ENCODE assay signal across 15 cellular contexts in the genomic region with DNA sequence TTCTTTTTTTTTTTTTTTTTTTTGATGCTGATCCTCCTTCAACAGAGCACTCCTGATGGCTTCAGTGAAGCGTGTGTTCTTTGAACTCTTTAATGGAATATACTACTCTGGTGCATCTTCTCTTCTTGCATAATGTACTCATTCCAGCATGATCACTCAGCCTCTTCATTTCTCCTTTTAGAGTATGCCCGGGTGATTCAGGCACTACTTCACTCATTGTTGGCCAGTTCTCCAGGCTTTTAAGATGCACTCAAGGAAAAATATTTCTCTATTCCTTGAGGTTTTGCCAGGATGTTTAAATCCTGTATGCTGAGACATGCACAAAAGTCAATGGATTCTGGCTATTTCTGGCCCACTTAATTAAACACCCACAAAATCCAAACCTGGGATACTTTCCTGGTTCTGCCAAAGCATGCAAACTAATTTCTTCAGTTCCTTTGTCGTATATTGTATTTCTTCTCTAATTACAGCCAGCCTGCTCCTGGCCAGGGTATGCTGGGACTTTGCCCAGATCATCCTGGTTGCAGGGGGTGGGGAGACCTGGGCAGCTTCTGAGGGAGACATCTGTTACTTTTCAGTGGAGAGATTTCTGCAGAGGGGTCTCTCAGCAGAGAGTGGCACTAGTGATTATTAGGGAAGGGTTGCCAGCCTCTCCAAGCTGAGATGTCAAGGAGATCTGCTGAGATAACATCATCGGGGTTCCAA.
DNase-seq lines count a peak whose midpoint lies in the region; ATAC-seq, FAIRE-seq and TF ChIP-seq lines count a peak whose summit lies in the region.
"Had no signal": no experiment of that assay in that cellular context is flagged by ENCODE, and none has a peak within 500 bp of the region (broad histone marks: within the 10 kb centered on the region; RNA-seq: fewer than 3 reads in every experiment).

No MANE protein-coding gene starts in this region.

- intact Hi-C loops in vagina (cut with DNase I) = no loop called here

- TF ChIP-seq CTCF in epithelial cell of proximal tubule (conservative IDR thresholded peaks at IDR 0.05; ENCODE audit: low read depth, low read length) (no peak), nephron progenitor cell (IDR thresholded peaks at IDR 0.05) (no peak), vagina (IDR thresholded peaks at IDR 0.05) (no peak), D721Med (IDR thresholded peaks at IDR 0.05; ENCODE audit: insufficient read depth, missing control alignments) (no peak)

- DNase-seq in EL (peak; percentile 85), NCI-H446 treated with DMSO at 0.1 percent for 48 hours (lab: John Stamatoyannopoulos, UW) (peak; percentile 62), epithelial cell of proximal tubule (ENCODE audit: low read depth) (peak; percentile 4), nephron progenitor cell (no peak), vagina (ENCODE audit: extremely low spot score in 2 of 2) (no peak), D721Med (ENCODE audit: insufficient read length, low spot score) (no peak)
- DNase-seq: CD4-positive, alpha-beta memory T cell; cortex of kidney; naive B cell; NCI-H1694; right cardiac atrium; stimulated activated naive CD8-positive, alpha-beta T cell treated with anti-CD3 and anti-CD28 coated beads, Interleukin-15, amount 100 ng/mL, for 72 hours had no signal

- ATAC-seq in GM19328 (IDR thresholded peaks at IDR 0.05; ENCODE audit: unreplicated experiment) = no peak
- ATAC-seq in GM18870 (IDR thresholded peaks at IDR 0.05; ENCODE audit: unreplicated experiment) = no peak
- ATAC-seq: activated naive CD4-positive, alpha-beta T cell treated with anti-CD3 and anti-CD28 coated beads, Interleukin-2, amount 50 U/mL, for 72 hours; right cardiac atrium; stimulated activated naive CD8-positive, alpha-beta T cell treated with anti-CD3 and anti-CD28 coated beads, Interleukin-15, amount 100 ng/mL, for 72 hours had no signal

- TF ChIP-seq POLR2A in vagina (IDR thresholded peaks at IDR 0.05) = no peak

- H3K27me3 ChIP-seq in vagina = no peaks in the 10 kb centered on the region

- peaks cover 8% of the 10 kb centered on the region for H3K9me3 Mint-ChIP-seq in nephron progenitor cell

- H3K4me1 Mint-ChIP-seq in nephron progenitor cell = peaks cover 6% of the 10 kb centered on the region
- H3K4me1 Mint-ChIP-seq: CD4-positive, alpha-beta memory T cell; stimulated activated naive CD8-positive, alpha-beta T cell treated with anti-CD3 and anti-CD28 coated beads, Interleukin-15, amount 100 ng/mL, for 72 hours had no signal

- H3K9me3 ChIP-seq in vagina = no peaks in the 10 kb centered on the region

- no peaks in the 10 kb centered on the region for H3K36me3 ChIP-seq in vagina

- H3K4me3 ChIP-seq in epithelial cell of proximal tubule (ENCODE audit: low read depth, low read length) = no peak overlapping the region
- H3K4me3 ChIP-seq in vagina = no peak overlapping the region

- peaks cover 4% of the 10 kb centered on the region for H3K27me3 Mint-ChIP-seq in nephron progenitor cell (ENCODE audit: low read depth, poor library complexity)
- H3K27me3 Mint-ChIP-seq: CD4-positive, alpha-beta memory T cell; naive B cell; stimulated activated naive CD8-positive, alpha-beta T cell treated with anti-CD3 and anti-CD28 coated beads, Interleukin-15, amount 100 ng/mL, for 72 hours had no signal

- H3K27ac ChIP-seq in vagina = no peak overlapping the region

- no peak overlapping the region for H3K4me3 Mint-ChIP-seq in nephron progenitor cell
- H3K4me3 Mint-ChIP-seq: CD4-positive, alpha-beta memory T cell; naive B cell; stimulated activated naive CD8-positive, alpha-beta T cell treated with anti-CD3 and anti-CD28 coated beads, Interleukin-15, amount 100 ng/mL, for 72 hours had no signal

- H3K27ac Mint-ChIP-seq in nephron progenitor cell = peak overlapping the region; percentile 12
- H3K27ac Mint-ChIP-seq: activated naive CD4-positive, alpha-beta T cell treated with anti-CD3 and anti-CD28 coated beads, Interleukin-2, amount 50 U/mL, for 72 hours; CD4-positive, alpha-beta memory T cell; naive B cell; stimulated activated naive CD8-positive, alpha-beta T cell treated with anti-CD3 and anti-CD28 coated beads, Interleukin-15, amount 100 ng/mL, for 72 hours had no signal

- FAIRE-seq in D721Med (lab: Jason Lieb, UNC) = no peak

- H3K36me3 Mint-ChIP-seq in nephron progenitor cell (ENCODE audit: low read depth) = no peaks in the 10 kb centered on the region
- H3K36me3 Mint-ChIP-seq: activated naive CD4-positive, alpha-beta T cell treated with anti-CD3 and anti-CD28 coated beads, Interleukin-2, amount 50 U/mL, for 72 hours; CD4-positive, alpha-beta memory T cell; naive B cell had no signal

- no peaks in the 10 kb centered on the region for H3K4me1 ChIP-seq in vagina

Comparison
In these comparisons a context has a peak if more than half of its experiments do, and no peak if none do; other contexts are left out.
1. DNase-seq: peak in EL (single experiment), NCI-H446 treated with DMSO at 0.1 percent for 48 hours (single experiment) and epithelial cell of proximal tubule (single experiment); none in nephron progenitor cell (single experiment), vagina (0 of 2) and D721Med (single experiment).